Comparison of ENCODE assay signal across 30 cellular contexts in genomic region chr10:121886181-121886580, GRCh38.
"Had no signal": no experiment of that assay in that cellular context is flagged by ENCODE, and none has a peak within 500 bp of the region (broad histone marks: within the 10 kb centered on the region; RNA-seq: fewer than 3 reads in every experiment).

No MANE protein-coding gene starts in this region.

- H3K9me3 ChIP-seq: adrenal gland, body of pancreas, breast epithelium had no signal

- H3K27me3 ChIP-seq: adrenal gland, body of pancreas, brain microvascular endothelial cell, breast epithelium had no signal

- H3K4me1 ChIP-seq: adrenal gland, body of pancreas, breast epithelium had no signal

- FAIRE-seq: astrocyte had no signal

- H3K27ac ChIP-seq: adrenal gland, body of pancreas, brain microvascular endothelial cell, breast epithelium, VCaP had no signal

- H3K36me3 ChIP-seq: adrenal gland, breast epithelium had no signal

- DNase-seq: activated B cell treated with CpG ODN at 0.5 μM for 24 hours; activated CD4-positive, alpha-beta memory T cell treated with anti-CD3 and anti-CD28 coated beads for 36 hours; activated CD4-positive, alpha-beta T cell treated with anti-CD3 and anti-CD28 coated beads for 4 hours; activated CD4-positive, alpha-beta T cell treated with anti-CD3 and anti-CD28 coated beads, Interleukin-2, amount 10 ng/mL, durations not matched to agents 24 days and 14 days; activated CD4-positive, alpha-beta T cell treated with anti-CD3 and anti-CD28 coated beads, Interleukin-2, amount 50 U/mL, for 1 hour; activated CD4-positive, alpha-beta T cell treated with anti-CD3 and anti-CD28 coated beads, Interleukin-2, amount 50 U/mL, for 4 hours; activated CD4-positive, CD25-positive, alpha-beta regulatory T cell treated with anti-CD3 and anti-CD28 coated beads, Interleukin-2, amount 50 U/mL, for 72 hours; activated CD8-positive, alpha-beta memory T cell treated with anti-CD3 and anti-CD28 coated beads, Interleukin-2, amount 50 U/mL, for 4 hours; activated CD8-positive, alpha-beta T cell treated with anti-CD3 and anti-CD28 coated beads for 36 hours; activated effector memory CD4-positive, alpha-beta T cell treated with anti-CD3 and anti-CD28 coated beads, Interleukin-2, amount 50 U/mL, for 16 hours; activated gamma-delta T cell treated with Interleukin-2 at 50 U/mL for 16 hours; activated naive CD4-positive, alpha-beta T cell; activated naive CD4-positive, alpha-beta T cell treated with anti-CD3 and anti-CD28 coated beads for 36 hours; activated naive CD4-positive, alpha-beta T cell treated with anti-CD3 and anti-CD28 coated beads, Interleukin-2, amount 50 U/mL, for 16 hours; activated naive CD8-positive, alpha-beta T cell treated with anti-CD3 and anti-CD28 coated beads for 36 hours; activated T-cell treated with anti-CD3 and anti-CD28 coated beads for 4 hours; activated T-cell treated with anti-CD3 and anti-CD28 coated beads, Interleukin-2, amount 50 U/mL, for 1 hour; activated T-cell treated with anti-CD3 and anti-CD28 coated beads, Interleukin-2, amount 50 U/mL, for 4 hours; activated T-cell treated with anti-CD3 and anti-CD28 coated beads, Interleukin-2, amount 50 U/mL, for 72 hours; adrenal gland; aorta; body of pancreas; brain microvascular endothelial cell; central memory CD4-positive, alpha-beta T cell; T-helper 1 cell; T-helper 2 cell; T-helper 9 cell had no signal

- H3K4me3 ChIP-seq: adrenal gland, body of pancreas, breast epithelium had no signal
